20 cellular contexts compared by ENCODE assay signal in genomic region chr16:69324585-69325253, GRCh38. TPM values are rescaled to one million over a fixed set of nuclear protein-coding genes. Genes with fewer than 3 reads are reported as not detected.
DNase-seq lines count a peak whose midpoint lies in the region; ATAC-seq, FAIRE-seq and TF ChIP-seq lines count a peak whose summit lies in the region.
"Had no signal": no experiment of that assay in that cellular context is flagged by ENCODE, and none has a peak within 500 bp of the region (broad histone marks: within the 10 kb centered on the region; RNA-seq: fewer than 3 reads in every experiment).

No MANE protein-coding gene starts in this region.

- H3K9me3 Mint-ChIP-seq in Caco-2 (ENCODE audit: unreplicated experiment): no peaks in the 10 kb centered on the region
- H3K9me3 Mint-ChIP-seq in glutamatergic neuron (ENCODE audit: unreplicated experiment): peaks cover 8% of the 10 kb centered on the region
- H3K9me3 Mint-ChIP-seq: activated B cell treated with CpG ODN at 0.5 μM for 24 hours, naive B cell had no signal

- intact Hi-C loops in Caco-2 (cut with micrococcal nuclease; ENCODE audit: unreplicated experiment): no loop called here
- intact Hi-C loops in PC-3 (cut with micrococcal nuclease): no loop called here
- intact Hi-C loops in endothelial cell of umbilical vein (cut with micrococcal nuclease): no loop called here
- intact Hi-C loops in gastrocnemius medialis (cut with DNase I; ENCODE audit: low total_unique reads): no loop called here

- H3K4me2 ChIP-seq in PC-3 (ENCODE audit: low read length) (no peak overlapping the region), endothelial cell of umbilical vein (ENCODE audit: insufficient read depth, low read length) (no peak overlapping the region)

- FAIRE-seq in endothelial cell of umbilical vein (lab: Jason Lieb, UNC): no peak

- POLR2A ChIA-PET in Caco-2 (lab: Charles Lee): interaction anchor here (0.6 kb wide), 1 partner anchor 61 kb away, joined by 3 read pairs; no protein-coding TSS in a partner anchor
- POLR2A ChIA-PET in PC-3 (lab: Charles Lee; ENCODE audit: unreplicated experiment): no interaction called here
- POLR2A ChIA-PET in endothelial cell of umbilical vein (lab: Charles Lee): interaction anchor here (0.7 kb wide), 1 partner anchor 543 kb away, joined by 3 read pairs; no protein-coding TSS in a partner anchor

- peaks cover 22% of the 10 kb centered on the region for H3K36me3 ChIP-seq in Caco-2 (ENCODE audit: control insufficient read depth, insufficient read depth, low read length)
- H3K36me3 ChIP-seq in PC-3 (ENCODE audit: low read depth, low read length): peaks cover 20% of the 10 kb centered on the region
- peaks cover 14 to 34% of the 10 kb centered on the region in 2 experiments for H3K36me3 ChIP-seq in endothelial cell of umbilical vein (ENCODE audit: control insufficient read depth in 2 of 2, extremely low read depth in 1 of 2, insufficient read depth in 2 of 2, low read length in 2 of 2)
- peaks cover 0 to 46% of the 10 kb centered on the region in 2 donors for H3K36me3 ChIP-seq in gastrocnemius medialis

- H3K4me1 Mint-ChIP-seq in Caco-2 (ENCODE audit: low read depth, unreplicated experiment): peaks cover 31% of the 10 kb centered on the region
- H3K4me1 Mint-ChIP-seq in glutamatergic neuron (ENCODE audit: low read depth, unreplicated experiment): peaks cover 11% of the 10 kb centered on the region

- H3K27ac ChIP-seq in PC-3 (ENCODE audit: low read length): no peak overlapping the region
- no peak overlapping the region for H3K27ac ChIP-seq in endothelial cell of umbilical vein (ENCODE audit: insufficient read depth, low read depth, low read length)
- peak overlapping the region; percentile 82 to 99 (median 95) for H3K27ac ChIP-seq in gastrocnemius medialis
- H3K27ac ChIP-seq: SJSA1 had no signal

- H3K79me2 ChIP-seq in PC-3 (ENCODE audit: low read length) (peaks cover 64% of the 10 kb centered on the region), endothelial cell of umbilical vein (ENCODE audit: control insufficient read depth, insufficient read depth, low read length) (peaks cover 49% of the 10 kb centered on the region)

- ATAC-seq in PC-3 (no peak), gastrocnemius medialis (no peak)
- ATAC-seq: body of pancreas, esophagus mucosa had no signal

- H3K4me3 Mint-ChIP-seq in Caco-2 (ENCODE audit: unreplicated experiment) (peak overlapping the region; percentile 6), glutamatergic neuron (ENCODE audit: unreplicated experiment) (no peak overlapping the region)
- H3K4me3 Mint-ChIP-seq: activated B cell treated with CpG ODN at 0.5 μM for 24 hours, naive B cell had no signal

- H3K9me3 ChIP-seq in Caco-2 (no peaks in the 10 kb centered on the region), PC-3 (ENCODE audit: low read length) (no peaks in the 10 kb centered on the region), endothelial cell of umbilical vein (replicated peaks; ENCODE audit: control insufficient read depth, insufficient read depth, low read length) (no peaks in the 10 kb centered on the region), gastrocnemius medialis (no peaks in the 10 kb centered on the region)
- H3K9me3 ChIP-seq: body of pancreas, SJSA1 had no signal

- H3K27me3 ChIP-seq in Caco-2 (replicated peaks; ENCODE audit: control insufficient read depth, insufficient read depth, low read length) (no peaks in the 10 kb centered on the region), PC-3 (ENCODE audit: low read length) (no peaks in the 10 kb centered on the region), endothelial cell of umbilical vein (ENCODE audit: control insufficient read depth in 2 of 2, insufficient read depth in 2 of 2, low read length in 2 of 2) (no peaks in the 10 kb centered on the region), gastrocnemius medialis (no peaks in the 10 kb centered on the region)
- H3K27me3 ChIP-seq: body of pancreas, SJSA1 had no signal

- H3K36me3 Mint-ChIP-seq in Caco-2 (ENCODE audit: insufficient read depth, unreplicated experiment): peaks cover 97% of the 10 kb centered on the region
- H3K36me3 Mint-ChIP-seq in glutamatergic neuron (ENCODE audit: unreplicated experiment): peaks cover 6% of the 10 kb centered on the region

- H3K27ac Mint-ChIP-seq in Caco-2 (ENCODE audit: unreplicated experiment) (no peak overlapping the region), glutamatergic neuron (ENCODE audit: unreplicated experiment) (no peak overlapping the region)
- H3K27ac Mint-ChIP-seq: activated B cell treated with CpG ODN at 0.5 μM for 24 hours had no signal

- H3K9ac ChIP-seq in PC-3 (ENCODE audit: low read length): no peak overlapping the region
- H3K9ac ChIP-seq in endothelial cell of umbilical vein (replicated peaks; ENCODE audit: extremely low read depth, insufficient read depth, low read length): no peak overlapping the region

- peaks cover 26% of the 10 kb centered on the region for H3K4me1 ChIP-seq in Caco-2
- peaks cover 21% of the 10 kb centered on the region for H3K4me1 ChIP-seq in PC-3 (ENCODE audit: insufficient read depth, low read length)
- peaks cover 16% of the 10 kb centered on the region for H3K4me1 ChIP-seq in endothelial cell of umbilical vein (ENCODE audit: control insufficient read depth, extremely low read depth, insufficient read depth, low read length)
- H3K4me1 ChIP-seq in gastrocnemius medialis: peaks cover 48 to 62% of the 10 kb centered on the region in 2 donors

- CTCF ChIA-PET in Caco-2 (lab: Charles Lee): interaction anchor here (0.9 kb wide), 1 partner anchor 137 kb away, joined by 4 read pairs; no protein-coding TSS in a partner anchor
- CTCF ChIA-PET in PC-3 (lab: Charles Lee): no interaction called here
- CTCF ChIA-PET in endothelial cell of umbilical vein (lab: Charles Lee): no interaction called here

- in situ Hi-C loops in gastrocnemius medialis (cut with MboI; ENCODE audit: low sequenced_read_pairs in 4 of 4): no loop called here

- no peaks in the 10 kb centered on the region for H3K9me2 ChIP-seq in PC-3 (replicated peaks; ENCODE audit: low read length)

- H2AFZ ChIP-seq in PC-3 (ENCODE audit: low read length) (no peak overlapping the region), endothelial cell of umbilical vein (ENCODE audit: low read depth, low read length) (no peak overlapping the region)

- TF ChIP-seq POLR2A in endothelial cell of umbilical vein (IDR thresholded peaks at IDR 0.05; ENCODE audit: low read depth, low read length): no peak
- no peak for TF ChIP-seq POLR2A in gastrocnemius medialis (IDR thresholded peaks at IDR 0.05)

- dilution Hi-C loops in endothelial cell of umbilical vein (cut with MboI; ENCODE audit: extremely low pct_ligation_motif_present, low sequenced_read_pairs): no loop called here

- H3K27me3 Mint-ChIP-seq in Caco-2 (ENCODE audit: insufficient read depth, unreplicated experiment) (no peaks in the 10 kb centered on the region), glutamatergic neuron (ENCODE audit: unreplicated experiment) (peaks cover 7% of the 10 kb centered on the region)
- H3K27me3 Mint-ChIP-seq: activated B cell treated with CpG ODN at 0.5 μM for 24 hours, naive B cell had no signal

- BruUV-seq in Caco-2 (replicated peaks; lab: Mats Ljungman, UMichigan): TSS peak; percentile 67
- BruUV-seq in PC-3 (replicated peaks; lab: Mats Ljungman, UMichigan): TSS peak; percentile 39
- TSS peak; percentile 49 for BruUV-seq in endothelial cell of umbilical vein (replicated peaks; lab: Mats Ljungman, UMichigan)

- no peaks in the 10 kb centered on the region for H3K9me1 ChIP-seq in endothelial cell of umbilical vein (replicated peaks; ENCODE audit: control insufficient read depth, extremely low read depth, insufficient read depth, low read length)

- no peaks in the 10 kb centered on the region for H3F3A ChIP-seq in PC-3 (ENCODE audit: low read length, unreplicated experiment)

- DNase-seq in Caco-2 (no peak), PC-3 (no peak), endothelial cell of umbilical vein (ENCODE audit: low read depth, low spot score) (no peak), gastrocnemius medialis (no peak), cerebellar nuclear complex (lab: John Stamatoyannopoulos, UW) (no peak), glutamatergic neuron (no peak), dedifferentiated amniotic fluid mesenchymal stem cell (ENCODE audit: extremely low spot score) (no peak)
- DNase-seq: activated B cell treated with CpG ODN at 0.5 μM for 24 hours; activated naive CD4-positive, alpha-beta T cell treated with Interleukin-2 at 50 U/mL for 16 hours; DMS 273 treated with DMSO at 0.1 percent for 48 hours; naive B cell; NCI-H1048; NCI-H526; T-helper 2 cell had no signal

- TF ChIP-seq CTCF in Caco-2 (IDR thresholded peaks at IDR 0.05; ENCODE audit: insufficient read depth in 1 of 2, low read depth in 1 of 2, low read length in 1 of 2, severe bottlenecking in 1 of 2, unreplicated experiment in 1 of 2): no peak
- TF ChIP-seq CTCF in PC-3 (conservative IDR thresholded peaks at IDR 0.05; ENCODE audit: low read depth, low read length): no peak
- no peak for TF ChIP-seq CTCF in endothelial cell of umbilical vein (IDR thresholded peaks at IDR 0.05; ENCODE audit: extremely low read depth in 1 of 2, insufficient read depth in 1 of 2, low read depth in 1 of 2, low read length in 2 of 2)
- TF ChIP-seq CTCF in gastrocnemius medialis (IDR thresholded peaks at IDR 0.05 in 4 of 5, conservative IDR thresholded peaks at IDR 0.05 in 1 of 5): no peak
- TF ChIP-seq CTCF in glutamatergic neuron (IDR thresholded peaks at IDR 0.05; ENCODE audit: partially characterized antibody, unreplicated experiment): no peak

- H4K20me1 ChIP-seq in PC-3 (ENCODE audit: low read length): peaks cover 10% of the 10 kb centered on the region
- no peaks in the 10 kb centered on the region for H4K20me1 ChIP-seq in endothelial cell of umbilical vein (replicated peaks; ENCODE audit: control insufficient read depth, extremely low read depth, insufficient read depth, low read length)

- H3K4me3 ChIP-seq in Caco-2 (ENCODE audit: low read depth, low read length) (no peak overlapping the region), PC-3 (ENCODE audit: low read length) (no peak overlapping the region), endothelial cell of umbilical vein (replicated peaks in 1 of 3; ENCODE audit: insufficient read depth in 1 of 3, low read depth in 1 of 3, low read length in 3 of 3) (no peak overlapping the region), gastrocnemius medialis (no peak overlapping the region)
- H3K4me3 ChIP-seq: body of pancreas, SJSA1 had no signal

RNA-seq across cellular contexts. Expression of gene PDF, which starts 5.7 kb away (rescaled TPM):
- 42.1 and 50.7 TPM in 2 replicates for total RNA-seq in Caco-2 (2022)
- total RNA-seq in PC-3 (2014; rRNA removed): 30.6 and 45.0 TPM in 2 replicates
- total RNA-seq in endothelial cell of umbilical vein: 13.3 and 16.7 TPM in 2 replicates
- 12.1 and 13.1 TPM in 2 replicates for polyA plus RNA-seq in endothelial cell of umbilical vein
- 9.3 TPM in 2 replicates for polyA plus RNA-seq in endothelial cell of umbilical vein (2011; cell fraction: cytosol; rRNA removed)
- polyA plus RNA-seq in endothelial cell of umbilical vein (2011; cell fraction: nucleus; rRNA removed): 3.0 and 4.9 TPM in 2 replicates
- polyA plus RNA-seq in endothelial cell of umbilical vein (2012): 4.1 and 4.3 TPM in 2 replicates
- polyA minus RNA-seq in endothelial cell of umbilical vein: 2.7 and 3.0 TPM in 2 replicates
- polyA minus RNA-seq in endothelial cell of umbilical vein (2011; cell fraction: cytosol; rRNA and poly(A)+ RNA removed): 19.8 TPM
- polyA minus RNA-seq in endothelial cell of umbilical vein (2011; cell fraction: nucleus; rRNA and poly(A)+ RNA removed): 1.6 and 2.4 TPM in 2 replicates
- 10 to 100 TPM; 11.0 to 23.1 (median 16.8) TPM for total RNA-seq in gastrocnemius medialis
- total RNA-seq in glutamatergic neuron (ENCODE audit: unreplicated experiment): 12.0 TPM

RNA-seq across cellular contexts. Expression of gene VPS4A, which starts 13.6 kb away (rescaled TPM):
- total RNA-seq in Caco-2 (2022) (42.4 and 45.8 TPM in 2 replicates), PC-3 (2014; rRNA removed) (27.3 and 28.1 TPM in 2 replicates), endothelial cell of umbilical vein (34.8 and 37.1 TPM in 2 replicates), gastrocnemius medialis (100 to 1,000 TPM in 1 of 4 donors, 10 to 100 TPM in 3; 53.3 to 112 (median 70.1) TPM), glutamatergic neuron (ENCODE audit: unreplicated experiment) (38.9 TPM)
- 20.9 and 22.3 TPM in 2 replicates for polyA plus RNA-seq in endothelial cell of umbilical vein
- polyA plus RNA-seq in endothelial cell of umbilical vein (2011; cell fraction: cytosol; rRNA removed): 23.8 and 24.3 TPM in 2 replicates
- polyA plus RNA-seq in endothelial cell of umbilical vein (2011; cell fraction: nucleus; rRNA removed): 39.1 and 39.8 TPM in 2 replicates
- 43.6 and 48.3 TPM in 2 replicates for polyA plus RNA-seq in endothelial cell of umbilical vein (2012)
- polyA minus RNA-seq in endothelial cell of umbilical vein: 23.5 and 28.4 TPM in 2 replicates
- polyA minus RNA-seq in endothelial cell of umbilical vein (2011; cell fraction: cytosol; rRNA and poly(A)+ RNA removed): 16.0 TPM
- 17.9 and 21.1 TPM in 2 replicates for polyA minus RNA-seq in endothelial cell of umbilical vein (2011; cell fraction: nucleus; rRNA and poly(A)+ RNA removed)

RNA-seq across cellular contexts. Expression of gene COG8, which starts 14.6 kb away (rescaled TPM):
- total RNA-seq in Caco-2 (2022) (57.4 and 59.1 TPM in 2 replicates), PC-3 (2014; rRNA removed) (27.2 and 29.5 TPM in 2 replicates), endothelial cell of umbilical vein (25.1 and 31.6 TPM in 2 replicates), gastrocnemius medialis (10 to 100 TPM; 41.2 to 56.5 (median 52.1) TPM), glutamatergic neuron (ENCODE audit: unreplicated experiment) (51.2 TPM)
- 29.0 and 33.2 TPM in 2 replicates for polyA plus RNA-seq in endothelial cell of umbilical vein
- polyA plus RNA-seq in endothelial cell of umbilical vein (2011; cell fraction: cytosol; rRNA removed): 22.4 and 24.1 TPM in 2 replicates
- 18.7 and 19.8 TPM in 2 replicates for polyA plus RNA-seq in endothelial cell of umbilical vein (2011; cell fraction: nucleus; rRNA removed)
- 14.8 and 19.5 TPM in 2 replicates for polyA plus RNA-seq in endothelial cell of umbilical vein (2012)
- 33.7 and 40.4 TPM in 2 replicates for polyA minus RNA-seq in endothelial cell of umbilical vein
- 43.8 TPM for polyA minus RNA-seq in endothelial cell of umbilical vein (2011; cell fraction: cytosol; rRNA and poly(A)+ RNA removed)
- polyA minus RNA-seq in endothelial cell of umbilical vein (2011; cell fraction: nucleus; rRNA and poly(A)+ RNA removed): 19.0 and 21.7 TPM in 2 replicates

RNA-seq across cellular contexts. Expression of gene NIP7, which starts 14.9 kb away (rescaled TPM):
- 65.6 TPM in 2 replicates for total RNA-seq in Caco-2 (2022)
- total RNA-seq in PC-3 (2014; rRNA removed): 25.4 and 28.3 TPM in 2 replicates
- 40.9 and 46.8 TPM in 2 replicates for total RNA-seq in endothelial cell of umbilical vein
- 8.1 and 8.8 TPM in 2 replicates for polyA plus RNA-seq in endothelial cell of umbilical vein
- polyA plus RNA-seq in endothelial cell of umbilical vein (2011; cell fraction: cytosol; rRNA removed): 11.6 and 12.3 TPM in 2 replicates
- polyA plus RNA-seq in endothelial cell of umbilical vein (2011; cell fraction: nucleus; rRNA removed): 8.6 and 10.4 TPM in 2 replicates
- polyA plus RNA-seq in endothelial cell of umbilical vein (2012): 32.2 and 44.1 TPM in 2 replicates
- 16.8 and 17.6 TPM in 2 replicates for polyA minus RNA-seq in endothelial cell of umbilical vein
- polyA minus RNA-seq in endothelial cell of umbilical vein (2011; cell fraction: cytosol; rRNA and poly(A)+ RNA removed): 12.2 TPM
- 6.8 and 10.9 TPM in 2 replicates for polyA minus RNA-seq in endothelial cell of umbilical vein (2011; cell fraction: nucleus; rRNA and poly(A)+ RNA removed)
- total RNA-seq in gastrocnemius medialis: 10 to 100 TPM in 2 of 4 donors, 1 to 10 TPM in 2; 7.3 to 13.5 (median 9.7) TPM
- 19.6 TPM for total RNA-seq in glutamatergic neuron (ENCODE audit: unreplicated experiment)

RNA-seq across cellular contexts. Expression of gene TMED6, which starts 26.9 kb away (rescaled TPM):
- total RNA-seq in Caco-2 (2022) (2.4 TPM in 2 replicates), PC-3 (2014; rRNA removed) (not detected in 2 replicates), endothelial cell of umbilical vein (0.37 and 1.2 TPM in 2 replicates), gastrocnemius medialis (1 to 10 TPM in 1 of 4 donors, not detected in 3; 1.3 TPM), glutamatergic neuron (ENCODE audit: unreplicated experiment) (not detected)
- polyA plus RNA-seq in endothelial cell of umbilical vein: not detected in 2 replicates
- not detected in 2 replicates for polyA plus RNA-seq in endothelial cell of umbilical vein (2011; cell fraction: cytosol; rRNA removed)
- polyA plus RNA-seq in endothelial cell of umbilical vein (2011; cell fraction: nucleus; rRNA removed): 0.32 and 0.68 TPM in 2 replicates
- 0.68 and 0.74 TPM in 2 replicates for polyA plus RNA-seq in endothelial cell of umbilical vein (2012)
- polyA minus RNA-seq in endothelial cell of umbilical vein: 1.4 TPM in 1 of 2 replicates, not detected in the other
- polyA minus RNA-seq in endothelial cell of umbilical vein (2011; cell fraction: cytosol; rRNA and poly(A)+ RNA removed): not detected
- 0.91 TPM in 1 of 2 replicates, not detected in the other for polyA minus RNA-seq in endothelial cell of umbilical vein (2011; cell fraction: nucleus; rRNA and poly(A)+ RNA removed)
- total RNA-seq: glomerular endothelial cell, H4, lower leg skin had no signal

Comparison
In these comparisons a context has a peak if more than half of its experiments do, and no peak if none do; other contexts are left out.
1. H3K27ac ChIP-seq: peak in gastrocnemius medialis (4 of 4); none in PC-3 (single experiment) and endothelial cell of umbilical vein (single experiment).